Comparison of ENCODE assay signal across 9 cellular contexts in genomic region chrX:12979011-12979629, GRCh38. TPM values are rescaled to one million over a fixed set of nuclear protein-coding genes. Genes with fewer than 3 reads are reported as not detected.
A peak's percentile ranks its signal among the peaks of the same experiment; 100 is the strongest.
DNase-seq lines count a peak whose midpoint lies in the region; ATAC-seq and TF ChIP-seq lines count a peak whose summit lies in the region.
"Had no signal": no experiment of that assay in that cellular context is flagged by ENCODE, and none has a peak within 500 bp of the region (broad histone marks: within the 10 kb centered on the region; RNA-seq: fewer than 3 reads in every experiment).

No MANE protein-coding gene starts in this region.

- H3K27me3 ChIP-seq in Peyer's patch = no peaks in the 10 kb centered on the region

- H3K27ac ChIP-seq in Peyer's patch = peak overlapping the region; percentile 44 to 99 (median 93)
- H3K27ac ChIP-seq: parathyroid adenoma had no signal

- peaks cover 0 to 8% (median 0%) of the 10 kb centered on the region in 4 donors for H3K9me3 ChIP-seq in Peyer's patch

- peaks cover 28 to 58% of the 10 kb centered on the region in 2 donors for H3K4me1 Mint-ChIP-seq in stimulated activated naive B cell treated with anti-CD40 and anti-IgM and Interleukin-4, amounts not matched to agents 10 μg/mL and 1 μg/mL and 100 μg/mL, for 72 hours

- H3K4me3 ChIP-seq in Peyer's patch = no peak overlapping the region

- peak overlapping the region; percentile 96 for H3K27ac Mint-ChIP-seq in stimulated activated naive B cell treated with anti-CD40 and anti-IgM and Interleukin-4, amounts not matched to agents 10 μg/mL and 1 μg/mL and 100 μg/mL, for 72 hours

- peaks cover 0 to 10% (median 0%) of the 10 kb centered on the region in 3 donors for H3K36me3 ChIP-seq in Peyer's patch

- no peak for TF ChIP-seq POLR2A in Peyer's patch (IDR thresholded peaks at IDR 0.05)

- no peak for TF ChIP-seq CTCF in Peyer's patch (IDR thresholded peaks at IDR 0.05)

- peak overlapping the region; percentile 79 to 81 for H3K4me3 Mint-ChIP-seq in stimulated activated naive B cell treated with anti-CD40 and anti-IgM and Interleukin-4, amounts not matched to agents 10 μg/mL and 1 μg/mL and 100 μg/mL, for 72 hours

- H3K36me3 Mint-ChIP-seq in stimulated activated naive B cell treated with anti-CD40 and anti-IgM and Interleukin-4, amounts not matched to agents 10 μg/mL and 1 μg/mL and 100 μg/mL, for 72 hours = peaks cover 30 to 31% of the 10 kb centered on the region in 2 donors

- no peak for ATAC-seq in stimulated activated naive B cell treated with anti-CD40 and anti-IgM and Interleukin-4, amounts not matched to agents 10 μg/mL and 1 μg/mL and 100 μg/mL, for 72 hours (replicated peaks)
- no peak for ATAC-seq in HG03095 (IDR thresholded peaks at IDR 0.05; ENCODE audit: unreplicated experiment)

- H3K9me3 Mint-ChIP-seq in stimulated activated naive B cell treated with anti-CD40 and anti-IgM and Interleukin-4, amounts not matched to agents 10 μg/mL and 1 μg/mL and 100 μg/mL, for 72 hours = peaks cover 2 to 3% of the 10 kb centered on the region in 2 donors

- no peaks in the 10 kb centered on the region for H3K4me1 ChIP-seq in Peyer's patch
- H3K4me1 ChIP-seq: parathyroid adenoma had no signal

- H3K27me3 Mint-ChIP-seq in stimulated activated naive B cell treated with anti-CD40 and anti-IgM and Interleukin-4, amounts not matched to agents 10 μg/mL and 1 μg/mL and 100 μg/mL, for 72 hours = peaks cover 0 to 40% of the 10 kb centered on the region in 2 donors

- peak; percentile 63 for DNase-seq in NCI-H2227 treated with DMSO at 0.1 percent for 48 hours (lab: John Stamatoyannopoulos, UW)
- no peak for DNase-seq in NCI-H2227 (lab: John Stamatoyannopoulos, UW; ENCODE audit: unreplicated experiment)
- DNase-seq in Peyer's patch = no peak
- DNase-seq in fibroblast of peridontal ligament (ENCODE audit: extremely low read depth) = peak; percentile 76
- no peak for DNase-seq in stimulated activated naive B cell treated with anti-CD40 and anti-IgM and Interleukin-4, amounts not matched to agents 10 μg/mL and 1 μg/mL and 100 μg/mL, for 72 hours
- no peak for DNase-seq in UCSD-AML1 (lab: John Stamatoyannopoulos, UW; ENCODE audit: unreplicated experiment)
- DNase-seq in OCI-M1 (lab: John Stamatoyannopoulos, UW) = no peak

RNA-seq across cellular contexts. Expression of gene TMSB4X, which starts 4.2 kb away (rescaled TPM):
- total RNA-seq in Peyer's patch = 1,000 to 10,000 TPM; 1,496 to 3,676 (median 1,701) TPM

Comparison
In these comparisons a context has a peak if more than half of its experiments do, and no peak if none do; other contexts are left out.
1. DNase-seq: peak in NCI-H2227 treated with DMSO at 0.1 percent for 48 hours (single experiment) and fibroblast of peridontal ligament (single experiment); none in NCI-H2227 (single experiment), Peyer's patch (0 of 3), stimulated activated naive B cell treated with anti-CD40 and anti-IgM and Interleukin-4, amounts not matched to agents 10 μg/mL and 1 μg/mL and 100 μg/mL, for 72 hours (single experiment), UCSD-AML1 (single experiment) and OCI-M1 (single experiment).